21 cellular contexts compared by ENCODE assay signal in genomic region chr3:170296703-170297102, GRCh38.
"Had no signal": no experiment of that assay in that cellular context is flagged by ENCODE, and none has a peak within 500 bp of the region (broad histone marks: within the 10 kb centered on the region; RNA-seq: fewer than 3 reads in every experiment).

No MANE protein-coding gene starts in this region.

- H3K4me3 ChIP-seq: coronary artery, hepatocyte, lung, psoas muscle, right lobe of liver had no signal

- H3K4me1 ChIP-seq: psoas muscle, right lobe of liver had no signal

- H3K4me2 ChIP-seq: hepatocyte had no signal

- DNase-seq: effector CD4-positive, alpha-beta T cell; endodermal cell; erythroblast; foreskin keratinocyte; left colon; left ventricle myocardium superior; mesenchymal stem cell; naive B cell; nephron progenitor cell; psoas muscle; retina; right lobe of liver; stimulated activated CD4-positive, alpha-beta T cell treated with anti-CD3 and anti-CD28 coated beads, Interleukin-15, amount 100 ng/mL, for 24 hours; stimulated activated CD4-positive, alpha-beta T cell treated with anti-CD3 and anti-CD28 coated beads, Interleukin-1b, Interleukin-23, amount 100 ng/mL, for 48 hours; stimulated activated CD4-positive, alpha-beta T cell treated with anti-CD3 and anti-CD28 coated beads, Interleukin-4, amount 100 ng/mL, for 24 hours; stimulated activated naive CD4-positive, alpha-beta T cell; trophoblast cell had no signal

- FAIRE-seq: endothelial cell of umbilical vein had no signal

- H3K27me3 ChIP-seq: foreskin keratinocyte, hepatocyte, right lobe of liver had no signal

- ATAC-seq: foreskin keratinocyte, left colon, left ventricle myocardium superior, psoas muscle, right lobe of liver had no signal

- H3K27ac ChIP-seq: coronary artery, foreskin keratinocyte, hepatocyte, psoas muscle, right lobe of liver had no signal

- H3K9me3 ChIP-seq: psoas muscle, right lobe of liver had no signal

- H3K79me2 ChIP-seq: hepatocyte had no signal
